ENCODE assay signal across 24 cellular contexts in the genomic region with DNA sequence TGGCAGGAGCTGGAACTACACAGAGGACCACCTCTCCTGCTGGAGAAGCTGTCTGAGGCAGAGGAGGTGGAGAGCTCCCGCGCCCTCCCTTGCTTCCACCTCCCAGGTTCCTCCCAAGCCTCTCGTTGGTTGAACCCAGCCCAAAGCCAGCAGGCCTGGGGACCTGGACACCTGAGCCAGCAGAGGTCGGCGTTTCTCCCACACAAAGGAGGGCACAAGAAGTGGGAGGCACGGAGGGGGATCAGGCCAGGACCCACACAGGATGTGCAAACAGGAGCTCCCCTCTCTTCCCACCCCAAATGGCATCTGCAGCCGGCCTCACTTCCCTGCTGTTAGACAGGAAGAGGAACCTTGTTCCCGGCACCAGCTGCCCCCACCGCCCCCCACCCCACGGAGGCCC.
"Had no signal": no experiment of that assay in that cellular context is flagged by ENCODE, and none has a peak within 500 bp of the region (broad histone marks: within the 10 kb centered on the region; RNA-seq: fewer than 3 reads in every experiment).

No MANE protein-coding gene starts in this region.

- ATAC-seq: activated T-helper 17 cell treated with anti-CD3 and anti-CD28 coated beads, Interleukin-2, amount 50 U/mL, for 72 hours had no signal

- H3K27me3 ChIP-seq: adrenal gland, Peyer's patch had no signal

- H3K4me1 ChIP-seq: adrenal gland had no signal

- H3K36me3 ChIP-seq: adrenal gland had no signal

- H3K27ac ChIP-seq: adrenal gland, Peyer's patch had no signal

- H3K9me3 ChIP-seq: adrenal gland, Peyer's patch had no signal

- H3K4me3 ChIP-seq: adrenal gland, Peyer's patch had no signal

- DNase-seq: activated B cell treated with CpG ODN at 0.5 μM for 24 hours; activated CD4-positive, alpha-beta memory T cell treated with anti-CD3 and anti-CD28 coated beads, Interleukin-2, amount 10 ng/mL, durations not matched to agents 7 days and 5 days; activated CD4-positive, alpha-beta T cell treated with anti-CD3 and anti-CD28 coated beads, Interleukin-2, amount 10 ng/mL, durations not matched to agents 7 days and 5 days; activated gamma-delta T cell treated with Interleukin-2 at 50 U/mL for 16 hours; activated naive CD4-positive, alpha-beta T cell treated with anti-CD3 and anti-CD28 coated beads, Interleukin-2, amount 50 U/mL, for 16 hours; activated naive CD8-positive, alpha-beta T cell treated with anti-CD3 and anti-CD28 coated beads, Interleukin-2, amount 10 ng/mL, durations not matched to agents 7 days and 5 days; activated T-cell treated with anti-CD3 and anti-CD28 coated beads for 4 hours; activated T-cell treated with anti-CD3 and anti-CD28 coated beads, Interleukin-2, amount 50 U/mL, for 48 hours; adrenal gland; anterior cingulate cortex; cerebellar nuclear complex; KBM-7; NCI-H1092 treated with DMSO at 0.1 percent for 48 hours; NCI-H1417 treated with DMSO at 0.1 percent for 48 hours; NCI-H1694 treated with DMSO at 0.1 percent for 48 hours; NCI-H2029 treated with DMSO at 0.1 percent for 48 hours; NCI-H345; NCI-H510A; NCI-H526 treated with DMSO at 0.1 percent for 48 hours; NK-92 treated with Interleukin-12 subunit alpha and Interleukin-12 subunit beta, amount 100 ng/mL, for 24 hours; OCI-M1; Peyer's patch; SHP77 treated with DMSO at 0.1 percent for 48 hours had no signal
